In the genomic region with DNA sequence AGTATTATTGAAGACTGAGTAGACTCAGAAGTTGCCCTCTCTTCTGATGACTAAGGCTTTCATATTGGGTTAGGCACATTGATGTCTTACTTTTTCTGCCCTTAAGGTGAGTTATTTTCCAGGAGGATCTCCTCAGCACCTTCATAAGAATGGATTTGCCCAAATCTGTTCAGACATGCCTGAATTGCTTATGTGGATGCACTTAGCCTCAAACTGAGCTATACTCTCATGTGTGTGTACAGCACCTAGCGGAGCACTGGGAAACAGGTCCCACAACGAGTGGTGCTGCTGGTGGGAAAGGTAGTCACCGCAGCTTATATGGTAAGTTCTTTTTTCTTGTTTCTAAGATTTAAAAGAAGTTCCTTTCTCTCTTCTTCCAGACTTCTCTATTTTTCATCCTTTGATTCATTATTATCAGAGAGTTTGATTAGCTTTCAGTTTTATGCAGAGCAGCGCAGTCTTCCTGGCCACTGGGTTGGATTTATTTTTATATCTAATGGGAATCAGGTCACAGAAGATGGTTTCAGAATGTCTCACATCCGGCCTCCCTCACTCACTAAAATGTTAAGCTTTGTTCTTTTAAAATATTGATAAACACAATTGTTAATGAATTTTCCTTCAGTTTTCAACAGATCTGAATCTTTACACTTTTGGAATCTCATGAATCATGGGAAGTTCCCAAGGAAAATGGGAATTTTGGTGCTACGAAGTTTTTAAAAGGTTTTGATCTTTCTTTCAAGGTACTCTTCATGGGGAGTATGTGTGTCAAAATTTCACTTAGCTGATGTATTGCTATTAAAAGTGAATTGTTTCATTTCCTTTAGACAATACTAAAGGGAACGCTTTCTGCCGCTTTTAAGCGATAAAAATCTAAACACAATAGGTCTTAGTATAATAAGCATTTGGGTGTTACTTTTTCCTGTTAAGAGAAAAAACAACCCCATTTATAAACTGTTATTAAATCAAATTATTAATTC, we compare ENCODE assay signal across 20 cellular contexts. TPM values are rescaled to one million over a fixed set of nuclear protein-coding genes. Genes with fewer than 3 reads are reported as not detected.
A peak's percentile ranks its signal among the peaks of the same experiment; 100 is the strongest.
DNase-seq lines count a peak whose midpoint lies in the region; ATAC-seq and TF ChIP-seq lines count a peak whose summit lies in the region.
"Had no signal": no experiment of that assay in that cellular context is flagged by ENCODE, and none has a peak within 500 bp of the region (broad histone marks: within the 10 kb centered on the region; RNA-seq: fewer than 3 reads in every experiment).

No MANE protein-coding gene starts in this region.

- no peak for TF ChIP-seq CTCF in IMR-90 (conservative IDR thresholded peaks at IDR 0.05; ENCODE audit: low read depth, low read length)
- peak in 1 of 2 donors; percentile 34 for TF ChIP-seq CTCF in mammary epithelial cell (conservative IDR thresholded peaks at IDR 0.05 in 1 of 2, IDR thresholded peaks at IDR 0.05 in 1 of 2; ENCODE audit: extremely low read depth in 1 of 2, insufficient read depth in 1 of 2, low read depth in 1 of 2, low read length in 2 of 2)
- no peak for TF ChIP-seq CTCF in MM.1S (IDR thresholded peaks at IDR 0.05; ENCODE audit: low read length)

- H3K4me2 ChIP-seq in IMR-90 (ENCODE audit: low read depth, low read length), result no peak overlapping the region
- H3K4me2 ChIP-seq in mammary epithelial cell (ENCODE audit: insufficient read depth, low read depth, low read length), result peak overlapping the region; percentile 57
- H3K4me2 ChIP-seq in MM.1S (ENCODE audit: low read depth, low read length), result no peak overlapping the region

- POLR2A ChIA-PET in IMR-90 (lab: Charles Lee; ENCODE audit: unreplicated experiment), result no interaction called here

- H3K14ac ChIP-seq in IMR-90 (replicated peaks; ENCODE audit: low read depth, low read length), result peak overlapping the region; percentile 4

- H4K8ac ChIP-seq in IMR-90 (ENCODE audit: low read depth in 2 of 2, low read length in 2 of 2), result peak overlapping the region; percentile 11 to 35; a peak in 2 of 4 replicates

- no peak overlapping the region for H3K56ac ChIP-seq in IMR-90 (ENCODE audit: extremely low read depth, insufficient read depth, low read length)

- H3K4ac ChIP-seq in IMR-90 (ENCODE audit: low read depth, low read length), result peak overlapping the region; percentile 72

- H2AK9ac ChIP-seq in IMR-90 (replicated peaks; ENCODE audit: low read depth, low read length, poor library complexity), result no peak overlapping the region

- TF ChIP-seq RAD21 in IMR-90 (IDR thresholded peaks at IDR 0.05; ENCODE audit: low read length), result no peak

- BruUV-seq in IMR-90 (replicated peaks; lab: Mats Ljungman, UMichigan) (no TSS peak), mammary epithelial cell (replicated peaks; lab: Mats Ljungman, UMichigan) (TSS peak; percentile 66)

- H3K4me1 ChIP-seq in IMR-90 (ENCODE audit: control insufficient read depth, insufficient read depth, low read length) (peaks cover 8% of the 10 kb centered on the region), mammary epithelial cell (ENCODE audit: insufficient read depth, low read length) (peaks cover 10% of the 10 kb centered on the region), MM.1S (ENCODE audit: low read length) (no peaks in the 10 kb centered on the region)
- H3K4me1 ChIP-seq: left lung, prostate gland, SJCRH30, transverse colon had no signal

- in situ Hi-C loops in IMR-90 (cut with MboI; ENCODE audit: low sequenced_read_pairs) (no loop called here), mammary epithelial cell (cut with MboI; ENCODE audit: low sequenced_read_pairs in 2 of 2) (no loop called here)

- H2BK15ac ChIP-seq in IMR-90 (ENCODE audit: low read depth, low read length), result peak overlapping the region; percentile 66; the same call in 2 of the 3 replicates

- no peak for ATAC-seq in IMR-90 (ENCODE audit: low read depth)
- ATAC-seq: left lung, mucosa of descending colon had no signal

- H2BK5ac ChIP-seq in IMR-90 (ENCODE audit: low read depth, low read length, poor library complexity, severe bottlenecking), result peak overlapping the region; percentile 12

- no peaks in the 10 kb centered on the region for H3K27me3 ChIP-seq in IMR-90 (ENCODE audit: control insufficient read depth, insufficient read depth, low read length)
- H3K27me3 ChIP-seq in mammary epithelial cell (ENCODE audit: insufficient read depth, low read length), result no peaks in the 10 kb centered on the region
- H3K27me3 ChIP-seq in MM.1S (replicated peaks; ENCODE audit: insufficient read depth, low read length), result no peaks in the 10 kb centered on the region
- H3K27me3 ChIP-seq: left lung, SJCRH30, transverse colon had no signal

- peak overlapping the region; percentile 83 for H4K91ac ChIP-seq in IMR-90 (ENCODE audit: insufficient read depth, low read depth, low read length)

- DNase-seq in ELR (ENCODE audit: low read depth) (peak; percentile 20), IMR-90 (peak; percentile 18), mammary epithelial cell (peak; percentile 88), lung microvascular endothelial cell (ENCODE audit: low read depth in 2 of 2) (peak; percentile 39 to 83), OCI-M1 (lab: John Stamatoyannopoulos, UW) (no peak), SK-N-DZ (ENCODE audit: low spot score) (no peak), MM.1S (no peak)
- DNase-seq: activated CD4-positive, alpha-beta memory T cell treated with anti-CD3 and anti-CD28 coated beads for 36 hours; activated gamma-delta T cell treated with Interleukin-2 at 50 U/mL for 16 hours; activated T-cell treated with anti-CD3 and anti-CD28 coated beads for 4 hours; DMS79 treated with DMSO at 0.1 percent for 48 hours; left lung; mucosa of descending colon; NCI-H1694 treated with DMSO at 0.1 percent for 48 hours; NCI-H2227 treated with DMSO at 0.1 percent for 48 hours; NCI-H774; SJCRH30; transverse colon had no signal

- H3K9me1 ChIP-seq in IMR-90 (ENCODE audit: insufficient read depth, low read length), result no peaks in the 10 kb centered on the region; the same call in 1 of the 2 replicates

- CTCF ChIA-PET in IMR-90 (lab: Yijun Ruan, JAX), result interaction anchor here (0.9 kb wide), 1 partner anchor 293 kb away, joined by 3 read pairs; no protein-coding TSS in a partner anchor
- CTCF ChIA-PET in mammary epithelial cell (lab: Charles Lee; ENCODE audit: low non-redundant PET), result interaction anchor here (0.6 to 0.7 kb wide), 3 partner anchors 165 to 806 kb away, joined by 3 to 6 read pairs (median 5); no protein-coding TSS in a partner anchor

- no peak overlapping the region for H2AFZ ChIP-seq in IMR-90 (replicated peaks; ENCODE audit: low read length, poor library complexity)
- peak overlapping the region; percentile 61 for H2AFZ ChIP-seq in mammary epithelial cell (ENCODE audit: low read depth, low read length)
- H2AFZ ChIP-seq in MM.1S (ENCODE audit: low read length), result no peak overlapping the region

- H3K9ac ChIP-seq in IMR-90 (ENCODE audit: low read depth, low read length), result no peak overlapping the region
- no peak overlapping the region for H3K9ac ChIP-seq in mammary epithelial cell (ENCODE audit: insufficient read depth, low read length)
- no peak overlapping the region for H3K9ac ChIP-seq in MM.1S (ENCODE audit: low read length)

- TF ChIP-seq POLR2A in IMR-90 (IDR thresholded peaks at IDR 0.05; ENCODE audit: low read depth, low read length), result no peak

- H3K9me3 ChIP-seq in IMR-90 (ENCODE audit: control insufficient read depth, insufficient read depth, low read length) (no peaks in the 10 kb centered on the region; the same call in 1 of the 2 replicates), mammary epithelial cell (replicated peaks; ENCODE audit: insufficient read depth, low read length) (no peaks in the 10 kb centered on the region), MM.1S (replicated peaks; ENCODE audit: insufficient read depth, low read length) (no peaks in the 10 kb centered on the region)
- H3K9me3 ChIP-seq: mucosa of descending colon, prostate gland, SJCRH30, transverse colon had no signal

- H3K79me2 ChIP-seq in mammary epithelial cell (ENCODE audit: insufficient read depth, low read length), result no peaks in the 10 kb centered on the region
- no peaks in the 10 kb centered on the region for H3K79me2 ChIP-seq in MM.1S (ENCODE audit: low read length)

- no peaks in the 10 kb centered on the region for H3K79me1 ChIP-seq in IMR-90 (ENCODE audit: low read depth in 1 of 2, low read length in 2 of 2)

- H2BK120ac ChIP-seq in IMR-90 (ENCODE audit: low read depth, low read length), result peak overlapping the region; percentile 82

- no peaks in the 10 kb centered on the region for H3F3A ChIP-seq in MM.1S (ENCODE audit: insufficient read depth, low read length)

- peak overlapping the region; percentile 39; the same call in 1 of the 2 replicates for H3K27ac ChIP-seq in IMR-90 (ENCODE audit: insufficient read depth, low read length)
- peak overlapping the region; percentile 6 for H3K27ac ChIP-seq in mammary epithelial cell (ENCODE audit: insufficient read depth, low read depth, low read length)
- no peak overlapping the region for H3K27ac ChIP-seq in MM.1S (ENCODE audit: low read length)
- H3K27ac ChIP-seq: left lung, prostate gland, SJCRH30, transverse colon had no signal

- dilution Hi-C loops in IMR-90 (cut with HindIII; ENCODE audit: low sequenced_read_pairs, unreplicated experiment), result no loop called here
- dilution Hi-C loops in mammary epithelial cell (cut with HindIII; ENCODE audit: low sequenced_read_pairs), result no loop called here

- H2BK20ac ChIP-seq in IMR-90 (ENCODE audit: low read depth, low read length), result peak overlapping the region; percentile 85

- intact Hi-C loops in IMR-90 (cut with micrococcal nuclease), result no loop called here
- intact Hi-C loops in mammary epithelial cell (cut with micrococcal nuclease), result no loop called here

- H4K20me1 ChIP-seq in IMR-90 (ENCODE audit: insufficient read depth, low read length) (no peaks in the 10 kb centered on the region), mammary epithelial cell (ENCODE audit: insufficient read depth, low read length) (no peaks in the 10 kb centered on the region), MM.1S (ENCODE audit: insufficient read depth, low read length) (no peaks in the 10 kb centered on the region)

- H3K18ac ChIP-seq in IMR-90 (ENCODE audit: low read depth, low read length), result peak overlapping the region; percentile 83

- peak overlapping the region; percentile 58; the same call in 1 of the 2 replicates for H4K5ac ChIP-seq in IMR-90 (ENCODE audit: low read depth, low read length)

- H2AK5ac ChIP-seq in IMR-90 (ENCODE audit: low read depth, low read length), result peak overlapping the region; percentile 70

- no peaks in the 10 kb centered on the region for H3K9me2 ChIP-seq in MM.1S (replicated peaks; ENCODE audit: insufficient read depth, low read length)

- WGBS in IMR-90 (ENCODE audit: extremely low coverage in 2 of 2, insufficient read length in 1 of 2), 2 experiments, result no CpG with 5 or more reads among the region's 9 CpGs
- WGBS in mammary epithelial cell (ENCODE audit: low coverage, missing lambda C conversion rate), result 86% methylated on average over 9 of the region's 9 CpGs

- H3K4me3 ChIP-seq in IMR-90 (ENCODE audit: insufficient read depth, low read depth, low read length) (no peak overlapping the region), mammary epithelial cell (replicated peaks in 1 of 3; ENCODE audit: insufficient read depth in 1 of 3, low read depth in 2 of 3, low read length in 3 of 3) (peak overlapping the region; percentile 3 to 17 (median 6)), MM.1S (ENCODE audit: low read length) (no peak overlapping the region)
- H3K4me3 ChIP-seq: left lung, mucosa of descending colon, prostate gland, SJCRH30, skin epidermis, transverse colon had no signal

- no peak overlapping the region for H3K23ac ChIP-seq in IMR-90 (ENCODE audit: low read depth, low read length)

- H3K36me3 ChIP-seq in IMR-90 (ENCODE audit: control insufficient read depth, insufficient read depth, low read length) (no peaks in the 10 kb centered on the region), mammary epithelial cell (ENCODE audit: insufficient read depth, low read length) (no peaks in the 10 kb centered on the region), MM.1S (replicated peaks; ENCODE audit: insufficient read depth, low read length) (no peaks in the 10 kb centered on the region)
- H3K36me3 ChIP-seq: left lung, prostate gland, SJCRH30, transverse colon had no signal

RNA-seq across cellular contexts. Expression of a gene that starts 58.5 kb away (rescaled TPM):
- total RNA-seq in IMR-90 (2012; rRNA removed), result 26.4 and 27.6 TPM in 2 replicates
- polyA plus RNA-seq in IMR-90 (2012; rRNA removed), result 19.2 and 24.9 TPM in 2 replicates
- polyA plus RNA-seq in IMR-90 (2012; cell fraction: cytosol; rRNA removed), result 5.0 and 6.2 TPM in 2 replicates
- polyA plus RNA-seq in IMR-90 (2012; cell fraction: nucleus; rRNA removed; ENCODE audit: low replicate concordance), result 5.3 and 39.8 TPM in 2 replicates
- 10 to 100 TPM; 12.1 to 18.2 TPM for total RNA-seq in mammary epithelial cell
- polyA plus RNA-seq in mammary epithelial cell, result 11.7 TPM
- 6.5 TPM for polyA minus RNA-seq in mammary epithelial cell
- total RNA-seq in lung microvascular endothelial cell, result 10.9 and 11.8 TPM in 2 replicates
- 35.6 and 38.8 TPM in 2 replicates for polyA plus RNA-seq in SK-N-DZ (2014; cell fraction: cytosol; rRNA removed)
- polyA plus RNA-seq in SK-N-DZ (2014; cell fraction: nucleus; rRNA removed), result 43.7 TPM in 2 replicates

RNA-seq across cellular contexts. Expression of a gene that starts 59.7 kb away (rescaled TPM):
- total RNA-seq in IMR-90 (2012; rRNA removed) (60.2 and 87.2 TPM in 2 replicates), mammary epithelial cell (10 to 100 TPM; 46.1 to 81.7 TPM), lung microvascular endothelial cell (22.0 and 27.4 TPM in 2 replicates)
- polyA plus RNA-seq in IMR-90 (2012; rRNA removed) (5.1 and 8.4 TPM in 2 replicates), mammary epithelial cell (13.7 TPM)
- polyA plus RNA-seq in IMR-90 (2012; cell fraction: cytosol; rRNA removed), result 1.5 and 1.9 TPM in 2 replicates
- 2.5 and 12.1 TPM in 2 replicates for polyA plus RNA-seq in IMR-90 (2012; cell fraction: nucleus; rRNA removed; ENCODE audit: low replicate concordance)
- polyA minus RNA-seq in mammary epithelial cell, result 57.2 TPM
- 7.1 and 9.4 TPM in 2 replicates for polyA plus RNA-seq in SK-N-DZ (2014; cell fraction: cytosol; rRNA removed)
- polyA plus RNA-seq in SK-N-DZ (2014; cell fraction: nucleus; rRNA removed), result 5.7 and 8.3 TPM in 2 replicates

Comparison
In these comparisons a context has a peak if more than half of its experiments do, and no peak if none do; other contexts are left out.
1. DNase-seq: peak in ELR (single experiment), IMR-90 (single experiment), mammary epithelial cell (single experiment) and lung microvascular endothelial cell (2 of 2); none in OCI-M1 (single experiment), SK-N-DZ (single experiment) and MM.1S (single experiment).
2. H3K4me3 ChIP-seq: peak in mammary epithelial cell (3 of 3); none in IMR-90 (single experiment) and MM.1S (single experiment).